ENCODE assay signal across 8 cellular contexts in genomic region chr20:56799187-56799586, GRCh38.
"Had no signal": no experiment of that assay in that cellular context is flagged by ENCODE, and none has a peak within 500 bp of the region (broad histone marks: within the 10 kb centered on the region; RNA-seq: fewer than 3 reads in every experiment).

No MANE protein-coding gene starts in this region.

- DNase-seq: H9, HCEC 1CT, IMR-90, KG1 had no signal

- H3K4me3 ChIP-seq: GM23338, K562 had no signal

- FAIRE-seq: H1, H54, K562 had no signal

- ATAC-seq: GM23338, K562 had no signal

- H3K4me2 ChIP-seq: GM23338 had no signal

- H2AFZ ChIP-seq: GM23338 had no signal
